Comparison of ENCODE assay signal across 16 cellular contexts in the genomic region with DNA sequence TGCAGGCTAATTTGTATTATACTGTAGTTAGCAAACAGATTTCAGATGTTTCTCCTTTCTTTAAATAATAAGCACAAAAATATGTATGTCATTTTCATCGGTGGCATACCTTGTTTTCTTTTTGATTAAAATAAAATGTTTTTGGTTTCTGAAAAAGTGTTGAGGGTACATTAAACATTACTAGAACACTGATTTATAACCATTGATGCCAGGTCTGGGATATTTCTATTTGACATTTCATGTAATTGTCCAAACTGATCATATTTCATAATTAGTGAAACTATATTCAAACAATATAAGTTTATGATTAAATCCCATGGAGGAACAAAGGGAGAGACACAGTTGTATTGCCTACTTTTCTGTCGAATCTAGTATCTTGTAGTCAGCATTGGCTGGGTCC.
DNase-seq lines count a peak whose midpoint lies in the region; ATAC-seq and TF ChIP-seq lines count a peak whose summit lies in the region.
"Had no signal": no experiment of that assay in that cellular context is flagged by ENCODE, and none has a peak within 500 bp of the region (broad histone marks: within the 10 kb centered on the region; RNA-seq: fewer than 3 reads in every experiment).

No MANE protein-coding gene starts in this region.

- no peak overlapping the region for H3K4me2 ChIP-seq in osteoblast (ENCODE audit: insufficient read depth, low read length)
- H3K4me2 ChIP-seq: GM23338 had no signal

- H4K20me1 ChIP-seq in osteoblast (ENCODE audit: insufficient read depth, low read length): no peaks in the 10 kb centered on the region

- no peak for TF ChIP-seq CTCF in osteoblast (IDR thresholded peaks at IDR 0.05; ENCODE audit: extremely low read depth, low read depth, low read length)

- H3K4me3 ChIP-seq in ACC112 (ENCODE audit: low read depth, low read length) (no peak overlapping the region), esophagus (ENCODE audit: low read depth in 1 of 2, low read length in 2 of 2) (peak overlapping the region; percentile 32 to 59), osteoblast (ENCODE audit: insufficient read depth, low read length) (no peak overlapping the region)
- H3K4me3 ChIP-seq: GM12878, GM23338 had no signal

- DNase-seq in osteoblast (ENCODE audit: insufficient read length, low spot score, missing footprints): no peak
- no peak for DNase-seq in NCI-H2171 treated with DMSO at 0.1 percent for 48 hours (lab: John Stamatoyannopoulos, UW)
- no peak for DNase-seq in activated CD8-positive, alpha-beta memory T cell treated with anti-CD3 and anti-CD28 coated beads, Interleukin-2, amount 50 U/mL, for 48 hours
- DNase-seq in NCI-H69 (lab: John Stamatoyannopoulos, UW): no peak
- DNase-seq: C1 segment of cervical spinal cord; Calu3; CD4-positive, alpha-beta T cell; DMS79; H7 had no signal

- H2AFZ ChIP-seq in ACC112 (ENCODE audit: low read length, unreplicated experiment): no peak overlapping the region
- peak overlapping the region; percentile 11 for H2AFZ ChIP-seq in osteoblast (ENCODE audit: low read length)

- H3K9me3 ChIP-seq in esophagus (ENCODE audit: control insufficient read depth in 2 of 2, insufficient read depth in 1 of 2, low read depth in 1 of 2, low read length in 1 of 2) (no peaks in the 10 kb centered on the region), osteoblast (ENCODE audit: low read depth, low read length) (no peaks in the 10 kb centered on the region)

- H3K79me2 ChIP-seq in ACC112 (ENCODE audit: control insufficient read depth, insufficient read depth, low read length, unreplicated experiment) (no peaks in the 10 kb centered on the region), osteoblast (ENCODE audit: insufficient read depth, low read length) (no peaks in the 10 kb centered on the region)

- H3K4me1 ChIP-seq in ACC112 (ENCODE audit: control insufficient read depth, insufficient read depth, low read length, unreplicated experiment): peaks cover 58% of the 10 kb centered on the region
- no peaks in the 10 kb centered on the region for H3K4me1 ChIP-seq in esophagus (ENCODE audit: control insufficient read depth in 2 of 2, insufficient read depth in 2 of 2, low read length in 1 of 2)
- H3K4me1 ChIP-seq in osteoblast (ENCODE audit: insufficient read depth, low read length): peaks cover 49% of the 10 kb centered on the region

- H3K36me3 ChIP-seq in ACC112 (ENCODE audit: insufficient read depth, low read length) (no peaks in the 10 kb centered on the region), esophagus (ENCODE audit: control insufficient read depth in 2 of 2, insufficient read depth in 2 of 2, low read length in 1 of 2) (no peaks in the 10 kb centered on the region), osteoblast (ENCODE audit: insufficient read depth, low read length) (no peaks in the 10 kb centered on the region)

- peak overlapping the region; percentile 99; the same call in 1 of the 2 replicates for H3K27ac ChIP-seq in ACC112 (ENCODE audit: low read depth, low read length)
- peak overlapping the region; percentile 60 to 66 for H3K27ac ChIP-seq in esophagus (ENCODE audit: low read depth in 2 of 2, low read length in 1 of 2)
- H3K27ac ChIP-seq in osteoblast (ENCODE audit: low read depth, low read length): peak overlapping the region; percentile 96
- H3K27ac ChIP-seq: 22Rv1 had no signal

- 59 to 75% methylated on average over 2 of the region's 2 CpGs for WGBS in esophagus, 2 donors

- ATAC-seq in SK-N-SH treated with all-trans-retinoic acid at 6 μM for 48 hours: peak; percentile 29; the same call in 2 of the 3 replicates
- no peak for ATAC-seq in HG03354 (IDR thresholded peaks at IDR 0.05; ENCODE audit: poor library complexity, severe bottlenecking, unreplicated experiment)
- ATAC-seq: GM12878, GM23338 had no signal

- no peaks in the 10 kb centered on the region for H3K27me3 ChIP-seq in ACC112 (ENCODE audit: insufficient read depth, low read length)
- no peaks in the 10 kb centered on the region for H3K27me3 ChIP-seq in esophagus (ENCODE audit: control insufficient read depth in 1 of 2, insufficient read depth in 2 of 2, low read length in 2 of 2)
- no peaks in the 10 kb centered on the region for H3K27me3 ChIP-seq in osteoblast (ENCODE audit: insufficient read depth, low read length)

TF ChIP-seq in SK-N-SH treated with all-trans-retinoic acid at 6 μM for 48 hours, 23 proteins besides CTCF, POLR2A, EP300 and RAD21:
- TF ChIP-seq OSR1 (CRISPR knock-in tag; IDR thresholded peaks at IDR 0.05) (no peak), PPARA (CRISPR knock-in tag; IDR thresholded peaks at IDR 0.05; ENCODE audit: borderline replicate concordance) (no peak), ISL1 (CRISPR knock-in tag; IDR thresholded peaks at IDR 0.05) (no peak), ZNF70 (CRISPR knock-in tag; IDR thresholded peaks at IDR 0.05) (no peak), ZFP30 (CRISPR knock-in tag; IDR thresholded peaks at IDR 0.05) (no peak), TOX (CRISPR knock-in tag; IDR thresholded peaks at IDR 0.05; ENCODE audit: borderline replicate concordance) (peak; percentile 82)
- TF ChIP-seq, protein P1, sequence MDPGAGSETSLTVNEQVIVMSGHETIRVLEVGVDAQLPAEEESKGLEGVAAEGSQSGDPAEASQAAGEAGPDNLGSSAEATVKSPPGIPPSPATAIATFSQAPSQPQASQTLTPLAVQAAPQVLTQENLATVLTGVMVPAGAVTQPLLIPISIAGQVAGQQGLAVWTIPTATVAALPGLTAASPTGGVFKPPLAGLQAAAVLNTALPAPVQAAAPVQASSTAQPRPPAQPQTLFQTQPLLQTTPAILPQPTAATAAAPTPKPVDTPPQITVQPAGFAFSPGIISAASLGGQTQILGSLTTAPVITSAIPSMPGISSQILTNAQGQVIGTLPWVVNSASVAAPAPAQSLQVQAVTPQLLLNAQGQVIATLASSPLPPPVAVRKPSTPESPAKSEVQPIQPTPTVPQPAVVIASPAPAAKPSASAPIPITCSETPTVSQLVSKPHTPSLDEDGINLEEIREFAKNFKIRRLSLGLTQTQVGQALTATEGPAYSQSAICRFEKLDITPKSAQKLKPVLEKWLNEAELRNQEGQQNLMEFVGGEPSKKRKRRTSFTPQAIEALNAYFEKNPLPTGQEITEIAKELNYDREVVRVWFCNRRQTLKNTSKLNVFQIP (CRISPR knock-in tag; IDR thresholded peaks at IDR 0.05; ENCODE audit: borderline replicate concordance, low read depth): peak; percentile 61; the same call in 1 of the 2 replicates

Comparison
In these comparisons a context has a peak if more than half of its experiments do, and no peak if none do; other contexts are left out.
1. H3K4me3 ChIP-seq: peak in esophagus (2 of 2); none in ACC112 (single experiment) and osteoblast (single experiment).
2. Peak in every context shown above with its lines, with median percentiles within 50 percentile points of each other: H3K27ac ChIP-seq.